8 cellular contexts compared by ENCODE assay signal in genomic region chr7:77331938-77332695, GRCh38.
DNase-seq lines count a peak whose midpoint lies in the region; ATAC-seq and TF ChIP-seq lines count a peak whose summit lies in the region.

No MANE protein-coding gene starts in this region.

- peak; percentile 91 for ATAC-seq in sciatic nerve

- H3K27me3 ChIP-seq in Loucy (ENCODE audit: insufficient read depth, low read length, poor library complexity, severe bottlenecking), result no peaks in the 10 kb centered on the region
- no peaks in the 10 kb centered on the region for H3K27me3 ChIP-seq in adrenal gland
- H3K27me3 ChIP-seq in right atrium auricular region, result no peaks in the 10 kb centered on the region

- peak overlapping the region; percentile 53 for H3K9ac ChIP-seq in Loucy (ENCODE audit: low read depth, low read length, poor library complexity, severe bottlenecking)

- H3K4me2 ChIP-seq in Loucy (ENCODE audit: low read depth, low read length, poor library complexity, severe bottlenecking), result peak overlapping the region; percentile 66

- intact Hi-C loops in adrenal gland (cut with DNase I) (loop anchor here in 1 of 2 donors (10.0 kb wide), 1 partner anchor 207 kb away; the partner anchor contains the start of gene CCDC146), sciatic nerve (cut with DNase I) (no loop called here)

- no peaks in the 10 kb centered on the region for H3K36me3 ChIP-seq in Loucy (ENCODE audit: insufficient read depth, low read length)
- H3K36me3 ChIP-seq in adrenal gland (replicated peaks in 1 of 2), result no peaks in the 10 kb centered on the region
- no peaks in the 10 kb centered on the region for H3K36me3 ChIP-seq in right atrium auricular region

- TF ChIP-seq POLR2A in adrenal gland (IDR thresholded peaks at IDR 0.05), result no peak

- WGBS in adrenal gland, 4 donors, result 52 to 90% (median 60%) methylated on average over 2 to 3 of the region's 3 CpGs

- no peak overlapping the region for H3K4me3 ChIP-seq in GM12864 (ENCODE audit: low read depth, low read length)
- H3K4me3 ChIP-seq in Loucy (ENCODE audit: low read length, poor library complexity, severe bottlenecking), result peak overlapping the region; percentile 34
- no peak overlapping the region for H3K4me3 ChIP-seq in adrenal gland
- no peak overlapping the region for H3K4me3 ChIP-seq in right atrium auricular region

- H3K9me3 ChIP-seq in Loucy (ENCODE audit: insufficient read depth, low read depth, low read length), result no peaks in the 10 kb centered on the region
- H3K9me3 ChIP-seq in adrenal gland (replicated peaks in 1 of 3), result no peaks in the 10 kb centered on the region
- H3K9me3 ChIP-seq in right atrium auricular region, result no peaks in the 10 kb centered on the region

- DNase-seq in 8988T (peak; percentile 26), GM12864 (ENCODE audit: low read depth) (peak; percentile 90), HEK293T (ENCODE audit: extremely low spot score) (peak; percentile 78), RPMI7951 (ENCODE audit: low read depth) (peak; percentile 90), adrenal gland (peak; percentile 56 to 86 (median 71)), right atrium auricular region (ENCODE audit: low spot score) (peak; percentile 75), sciatic nerve (ENCODE audit: low spot score) (peak; percentile 72)

- H3K4me1 ChIP-seq in Loucy (ENCODE audit: insufficient read depth, low read length, poor library complexity, severe bottlenecking) (peaks cover 48% of the 10 kb centered on the region), adrenal gland (replicated peaks in 1 of 2) (peaks cover 16 to 29% of the 10 kb centered on the region in 2 donors), right atrium auricular region (peaks cover 0 to 52% of the 10 kb centered on the region in 2 donors)

- H3F3A ChIP-seq in Loucy (ENCODE audit: low read depth), result no peaks in the 10 kb centered on the region; the same call in 1 of the 2 replicates

- H3K9me2 ChIP-seq in Loucy (replicated peaks; ENCODE audit: low read depth, low read length), result no peaks in the 10 kb centered on the region

- POLR2A ChIA-PET in HEK293T (lab: Yijun Ruan, JAX), result no interaction called here

- no peaks in the 10 kb centered on the region for H3K79me2 ChIP-seq in Loucy (ENCODE audit: insufficient read depth, low read length)

- H3K27ac ChIP-seq in adrenal gland (no peak overlapping the region), right atrium auricular region (no peak overlapping the region)

- CTCF ChIA-PET in HEK293T (lab: Yijun Ruan, JAX), result interaction anchor here (0.6 to 1.0 kb wide), 7 partner anchors 12 to 1595 kb away, joined by 3 to 4 read pairs (median 3); partner anchors contain the start of gene CCDC146

- no peaks in the 10 kb centered on the region for H4K20me1 ChIP-seq in Loucy (ENCODE audit: insufficient read depth, low read length, poor library complexity, severe bottlenecking)

- H2AFZ ChIP-seq in Loucy (ENCODE audit: low read length), result no peak overlapping the region

- TF ChIP-seq CTCF in GM12864 (IDR thresholded peaks at IDR 0.05; ENCODE audit: low read depth, low read length, missing control alignments) (peak; percentile 60), Loucy (conservative IDR thresholded peaks at IDR 0.05; ENCODE audit: low read length) (peak; percentile 71), adrenal gland (IDR thresholded peaks at IDR 0.05) (peak; percentile 48 to 89 (median 80)), right atrium auricular region (IDR thresholded peaks at IDR 0.05) (peak; percentile 52 to 84)

TF ChIP-seq in HEK293T, 16 proteins besides CTCF, POLR2A, EP300 and RAD21:
- TF ChIP-seq FOXA1 (IDR thresholded peaks at IDR 0.05), result no peak
- no peak for TF ChIP-seq CTBP1 (IDR thresholded peaks at IDR 0.05; ENCODE audit: borderline replicate concordance)
- TF ChIP-seq L3MBTL2 (conservative IDR thresholded peaks at IDR 0.05), result no peak
- no peak for TF ChIP-seq HDGF (IDR thresholded peaks at IDR 0.05; ENCODE audit: borderline replicate concordance)
- TF ChIP-seq ZNF384 (IDR thresholded peaks at IDR 0.05), result no peak
- no peak for TF ChIP-seq SUZ12 (IDR thresholded peaks at IDR 0.05)
- TF ChIP-seq ELF4 (IDR thresholded peaks at IDR 0.05), result no peak
- TF ChIP-seq, protein P1, sequence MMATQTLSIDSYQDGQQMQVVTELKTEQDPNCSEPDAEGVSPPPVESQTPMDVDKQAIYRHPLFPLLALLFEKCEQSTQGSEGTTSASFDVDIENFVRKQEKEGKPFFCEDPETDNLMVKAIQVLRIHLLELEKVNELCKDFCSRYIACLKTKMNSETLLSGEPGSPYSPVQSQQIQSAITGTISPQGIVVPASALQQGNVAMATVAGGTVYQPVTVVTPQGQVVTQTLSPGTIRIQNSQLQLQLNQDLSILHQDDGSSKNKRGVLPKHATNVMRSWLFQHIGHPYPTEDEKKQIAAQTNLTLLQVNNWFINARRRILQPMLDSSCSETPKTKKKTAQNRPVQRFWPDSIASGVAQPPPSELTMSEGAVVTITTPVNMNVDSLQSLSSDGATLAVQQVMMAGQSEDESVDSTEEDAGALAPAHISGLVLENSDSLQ (IDR thresholded peaks at IDR 0.05), result no peak
- TF ChIP-seq NFRKB (IDR thresholded peaks at IDR 0.05), result no peak
- no peak for TF ChIP-seq SP1 (IDR thresholded peaks at IDR 0.05)
- no peak for TF ChIP-seq FOXM1 (IDR thresholded peaks at IDR 0.05; ENCODE audit: borderline replicate concordance)
- no peak for TF ChIP-seq ARNT (IDR thresholded peaks at IDR 0.05)
- no peak for TF ChIP-seq BHLHE40 (IDR thresholded peaks at IDR 0.05; ENCODE audit: borderline replicate concordance)
- no peak for TF ChIP-seq LEF1 (IDR thresholded peaks at IDR 0.05; ENCODE audit: borderline replicate concordance)
- TF ChIP-seq TARDBP (IDR thresholded peaks at IDR 0.05), result no peak
- no peak for TF ChIP-seq FOXK2 (IDR thresholded peaks at IDR 0.05)

Comparison
In these comparisons a context has a peak if more than half of its experiments do, and no peak if none do; other contexts are left out.
1. DNase-seq: peak in every context shown above with its lines; median percentile 90 in GM12864; 90 in RPMI7951; 78 in HEK293T; 75 in right atrium auricular region; 72 in sciatic nerve; 71 in adrenal gland; 26 in 8988T.